In genomic region chr5:54279960-54280359, GRCh38 we compare ENCODE assay signal across 24 cellular contexts. TPM values are rescaled to one million over a fixed set of nuclear protein-coding genes. Genes with fewer than 3 reads are reported as not detected.
A peak's percentile ranks its signal among the peaks of the same experiment; 100 is the strongest.
DNase-seq lines count a peak whose midpoint lies in the region; ATAC-seq, FAIRE-seq and TF ChIP-seq lines count a peak whose summit lies in the region.
"Had no signal": no experiment of that assay in that cellular context is flagged by ENCODE, and none has a peak within 500 bp of the region (broad histone marks: within the 10 kb centered on the region; RNA-seq: fewer than 3 reads in every experiment).

No MANE protein-coding gene starts in this region.

- H2AK5ac ChIP-seq in trophoblast cell (ENCODE audit: low read length), result no peak overlapping the region

- no peak overlapping the region for H4K12ac ChIP-seq in trophoblast cell (ENCODE audit: low read depth, low read length)

- in situ Hi-C loops in K562 (cut with MboI), result no loop called here

- peaks cover 4% of the 10 kb centered on the region for H3K4me1 Mint-ChIP-seq in activated T-cell treated with anti-CD3 and anti-CD28 coated beads, Interleukin-2, amount 50 U/mL, for 72 hours (ENCODE audit: low read depth)
- peaks cover 18% of the 10 kb centered on the region for H3K4me1 Mint-ChIP-seq in endodermal cell
- H3K4me1 Mint-ChIP-seq in CD8-positive, alpha-beta T cell (ENCODE audit: low read depth), result peaks cover 9% of the 10 kb centered on the region
- H3K4me1 Mint-ChIP-seq: B cell had no signal

- H3K79me2 ChIP-seq in K562 (ENCODE audit: control insufficient read depth, insufficient read depth, low read length) (peaks cover 95% of the 10 kb centered on the region), trophoblast cell (ENCODE audit: control insufficient read depth, insufficient read depth, low read length, poor library complexity) (peaks cover 2% of the 10 kb centered on the region)

- H2BK5ac ChIP-seq in trophoblast cell (ENCODE audit: low read depth, low read length, poor library complexity), result no peak overlapping the region

- H2AFZ ChIP-seq in K562 (ENCODE audit: low read depth, low read length), result no peak overlapping the region
- no peak overlapping the region for H2AFZ ChIP-seq in trophoblast cell (ENCODE audit: insufficient read depth, low read length, poor library complexity)

- peak overlapping the region; percentile 71 for H3K4ac ChIP-seq in trophoblast cell (ENCODE audit: low read depth, low read length)

- H3K27me3 ChIP-seq in K562 (ENCODE audit: control insufficient read depth in 2 of 2, insufficient read depth in 2 of 2, low read length in 2 of 2) (no peaks in the 10 kb centered on the region), endodermal cell (ENCODE audit: control insufficient read depth, insufficient read depth, low read length, poor library complexity, severe bottlenecking) (no peaks in the 10 kb centered on the region), trophoblast cell (ENCODE audit: insufficient read depth, low read length) (no peaks in the 10 kb centered on the region)
- no peaks in the 10 kb centered on the region for H3K27me3 ChIP-seq in CD8-positive, alpha-beta T cell (ENCODE audit: insufficient read depth, low read length)
- H3K27me3 ChIP-seq: BLaER1 treated with 17β-estradiol and CSF1 and Interleukin-3, amounts not matched to agents 10 nM and 100 nM had no signal

- H3K36me3 Mint-ChIP-seq in activated T-cell treated with anti-CD3 and anti-CD28 coated beads, Interleukin-2, amount 50 U/mL, for 72 hours (ENCODE audit: insufficient read depth in 2 of 2), result peaks cover 2% of the 10 kb centered on the region in 2 donors
- peaks cover 5% of the 10 kb centered on the region for H3K36me3 Mint-ChIP-seq in endodermal cell (ENCODE audit: low read depth)
- H3K36me3 Mint-ChIP-seq in CD8-positive, alpha-beta T cell, result peaks cover 33% of the 10 kb centered on the region

- no peak overlapping the region for H3K4me3 ChIP-seq in K562
- H3K4me3 ChIP-seq in endodermal cell (ENCODE audit: low read length), result no peak overlapping the region
- H3K4me3 ChIP-seq in trophoblast cell (ENCODE audit: low read depth, low read length), result peak overlapping the region; percentile 55
- no peak overlapping the region for H3K4me3 ChIP-seq in CD8-positive, alpha-beta T cell (ENCODE audit: low read depth, low read length)
- H3K4me3 ChIP-seq: A549; BLaER1 treated with 17β-estradiol and CSF1 and Interleukin-3, amounts not matched to agents 10 nM and 100 nM had no signal

- CTCF ChIA-PET in K562 (lab: Yijun Ruan, JAX; ENCODE audit: low intra/inter-chr PET ratio), result no interaction called here
- CTCF ChIA-PET in CD8-positive, alpha-beta T cell (lab: Charles Lee), result interaction anchor here (1.6 kb wide), 1 partner anchor 24 kb away, joined by 3 read pairs; no protein-coding TSS in a partner anchor

- TF ChIP-seq POLR2A in K562 (conservative IDR thresholded peaks at IDR 0.05), result no peak

- H4K8ac ChIP-seq in trophoblast cell (ENCODE audit: low read depth, low read length), result no peak overlapping the region

- no peaks in the 10 kb centered on the region for H3K9me1 ChIP-seq in K562 (ENCODE audit: control insufficient read depth, insufficient read depth, low read length)

- TF ChIP-seq EP300 in K562 (IDR thresholded peaks at IDR 0.05; ENCODE audit: low read length), result no peak

- WGBS in K562 (ENCODE audit: insufficient coverage, low coverage, missing lambda C conversion rate), result 89% methylated on average over 1 of the region's 3 CpGs
- 61 to 100% methylated on average over 2 to 3 of the region's 3 CpGs for WGBS in endodermal cell (ENCODE audit: insufficient coverage in 1 of 2, insufficient read length in 1 of 2), 2 experiments
- WGBS in trophoblast cell (ENCODE audit: extremely low coverage, insufficient coverage, insufficient read length), result no CpG with 5 or more reads among the region's 3 CpGs

- H3K23ac ChIP-seq in trophoblast cell (ENCODE audit: low read length), result no peak overlapping the region

- H3K4me2 ChIP-seq in K562 (ENCODE audit: insufficient read depth, low read length) (peak overlapping the region; percentile 46; the same call in 1 of the 2 replicates), trophoblast cell (ENCODE audit: low read length) (no peak overlapping the region)
- H3K4me2 ChIP-seq: A549; BLaER1 treated with 17β-estradiol and CSF1 and Interleukin-3, amounts not matched to agents 10 nM and 100 nM had no signal

- no peak overlapping the region for H4K91ac ChIP-seq in trophoblast cell (ENCODE audit: low read depth, low read length)

- no peak for ATAC-seq in activated T-cell treated with anti-CD3 and anti-CD28 coated beads, Interleukin-2, amount 50 U/mL, for 72 hours (replicated peaks in 1 of 2)
- no peak; the same call in 2 of the 3 replicates for ATAC-seq in K562
- ATAC-seq in CD8-positive, alpha-beta T cell, result no peak
- ATAC-seq in omental fat pad (ENCODE audit: low FRiP score), result no peak
- ATAC-seq: A549 had no signal

- H3K14ac ChIP-seq in trophoblast cell (ENCODE audit: low read length), result no peak overlapping the region

- DNase-seq in activated T-cell treated with anti-CD3 and anti-CD28 coated beads, Interleukin-2, amount 50 U/mL, for 72 hours, result no peak
- no peak for DNase-seq in activated T-cell treated with anti-CD3 and anti-CD28 coated beads for 4 hours
- no peak for DNase-seq in K562 (ENCODE audit: extremely low read depth in 1 of 4, low spot score in 3 of 4)
- DNase-seq in endodermal cell, result no peak
- no peak for DNase-seq in trophoblast cell
- DNase-seq in CD8-positive, alpha-beta T cell, result no peak
- no peak for DNase-seq in omental fat pad (ENCODE audit: low spot score)
- no peak for DNase-seq in HTR-8/SVneo (ENCODE audit: insufficient read length, low spot score)
- DNase-seq: AML-193; Calu3; CD4-positive, alpha-beta T cell; CD8-positive, alpha-beta memory T cell; COR-L47; DMS79 treated with DMSO at 0.1 percent for 48 hours; GF-D8 had no signal

- H3K9me3 Mint-ChIP-seq in activated T-cell treated with anti-CD3 and anti-CD28 coated beads, Interleukin-2, amount 50 U/mL, for 72 hours, result no peaks in the 10 kb centered on the region
- H3K9me3 Mint-ChIP-seq in endodermal cell, result peaks cover 3% of the 10 kb centered on the region
- peaks cover 4% of the 10 kb centered on the region for H3K9me3 Mint-ChIP-seq in CD8-positive, alpha-beta T cell
- H3K9me3 Mint-ChIP-seq: CD8-positive, alpha-beta memory T cell had no signal

- BruUV-seq in K562 (replicated peaks; lab: Mats Ljungman, UMichigan), result no TSS peak

- peak overlapping the region; percentile 13 for H2BK12ac ChIP-seq in trophoblast cell (ENCODE audit: low read length)

- POLR2A ChIA-PET in K562 (lab: Yijun Ruan, JAX), result interaction anchor here (0.6 to 1.4 kb wide), 3 partner anchors 31 to 736 kb away, joined by 3 to 7 read pairs (median 3); partner anchors contain the start of gene ARL15
- POLR2A ChIA-PET in CD8-positive, alpha-beta T cell (lab: Charles Lee), result no interaction called here

- H3K27me3 Mint-ChIP-seq in activated T-cell treated with anti-CD3 and anti-CD28 coated beads, Interleukin-2, amount 50 U/mL, for 72 hours (ENCODE audit: low read depth), result no peaks in the 10 kb centered on the region
- no peaks in the 10 kb centered on the region for H3K27me3 Mint-ChIP-seq in endodermal cell (ENCODE audit: insufficient read depth)
- no peaks in the 10 kb centered on the region for H3K27me3 Mint-ChIP-seq in CD8-positive, alpha-beta T cell (ENCODE audit: low read depth)
- H3K27me3 Mint-ChIP-seq: B cell; CD4-positive, alpha-beta T cell; CD8-positive, alpha-beta memory T cell had no signal

- TF ChIP-seq RAD21 in K562 (CRISPR knock-in tag; conservative IDR thresholded peaks at IDR 0.05 in 1 of 2, IDR thresholded peaks at IDR 0.05 in 1 of 2), result no peak

- FAIRE-seq in K562 (lab: Jason Lieb, UNC) (no peak), HTR-8/SVneo (lab: Jason Lieb, UNC) (no peak)
- FAIRE-seq: A549, D721Med, G401.6, GM12891, GM19239 had no signal

- intact Hi-C loops in K562 (cut with micrococcal nuclease), result no loop called here
- intact Hi-C loops in CD8-positive, alpha-beta T cell (cut with DNase I, micrococcal nuclease), result no loop called here

- TF ChIP-seq CTCF in K562 (IDR thresholded peaks at IDR 0.05 in 2 of 3, conservative IDR thresholded peaks at IDR 0.05 in 1 of 3; ENCODE audit: insufficient read depth in 2 of 3, low read depth in 1 of 3, low read length in 3 of 3) (no peak), endodermal cell (conservative IDR thresholded peaks at IDR 0.05) (no peak), omental fat pad (IDR thresholded peaks at IDR 0.05) (no peak)
- TF ChIP-seq CTCF in CD8-positive, alpha-beta T cell (IDR thresholded peaks at IDR 0.05), result no peak

- peaks cover 4 to 25% of the 10 kb centered on the region in 2 experiments for H3K4me1 ChIP-seq in K562 (replicated peaks in 1 of 2; ENCODE audit: control insufficient read depth in 2 of 2, insufficient read depth in 2 of 2, low read length in 2 of 2)
- peaks cover 10% of the 10 kb centered on the region for H3K4me1 ChIP-seq in endodermal cell (ENCODE audit: control insufficient read depth, insufficient read depth, low read length)
- H3K4me1 ChIP-seq in trophoblast cell (ENCODE audit: control insufficient read depth in 1 of 2, insufficient read depth in 2 of 2, low read length in 2 of 2), result peaks cover 0 to 5% of the 10 kb centered on the region in 2 experiments
- no peaks in the 10 kb centered on the region for H3K4me1 ChIP-seq in CD8-positive, alpha-beta T cell (ENCODE audit: insufficient read depth, low read length)
- H3K4me1 ChIP-seq: A549; BLaER1 treated with 17β-estradiol and CSF1 and Interleukin-3, amounts not matched to agents 10 nM and 100 nM had no signal

- H3K18ac ChIP-seq in trophoblast cell (ENCODE audit: low read length), result no peak overlapping the region

- H3K27ac ChIP-seq in K562 (ENCODE audit: extremely low read depth, low read depth, low read length) (peak overlapping the region; percentile 50; the same call in 2 of the 3 replicates), endodermal cell (ENCODE audit: low read depth, low read length) (no peak overlapping the region), trophoblast cell (ENCODE audit: low read depth, low read length) (no peak overlapping the region)
- H3K27ac ChIP-seq in CD8-positive, alpha-beta T cell (ENCODE audit: low read depth, low read length), result no peak overlapping the region
- H3K27ac ChIP-seq: 22Rv1; A549; BLaER1 treated with 17β-estradiol and CSF1 and Interleukin-3, amounts not matched to agents 10 nM and 100 nM; C4-2B had no signal

- H2BK120ac ChIP-seq in trophoblast cell (ENCODE audit: insufficient read depth, low read length, poor library complexity), result no peak overlapping the region

- H3K27ac Mint-ChIP-seq in activated T-cell treated with anti-CD3 and anti-CD28 coated beads, Interleukin-2, amount 50 U/mL, for 72 hours, result peak overlapping the region; percentile 55
- peak overlapping the region; percentile 11 for H3K27ac Mint-ChIP-seq in endodermal cell
- H3K27ac Mint-ChIP-seq in CD8-positive, alpha-beta T cell, result no peak overlapping the region
- H3K27ac Mint-ChIP-seq: B cell; CD4-positive, alpha-beta T cell had no signal

- H4K20me1 ChIP-seq in K562 (replicated peaks; ENCODE audit: control insufficient read depth, insufficient read depth, low read length), result no peaks in the 10 kb centered on the region

- no peak overlapping the region for H3K9ac ChIP-seq in K562 (ENCODE audit: insufficient read depth in 1 of 2, low read depth in 2 of 2, low read length in 2 of 2)
- H3K9ac ChIP-seq in endodermal cell (ENCODE audit: extremely low read depth, low read length, poor library complexity, severe bottlenecking), result no peak overlapping the region
- no peak overlapping the region for H3K9ac ChIP-seq in trophoblast cell (ENCODE audit: low read length)
- H3K9ac ChIP-seq: BLaER1 treated with 17β-estradiol and CSF1 and Interleukin-3, amounts not matched to agents 10 nM and 100 nM had no signal

- H3K36me3 ChIP-seq in K562 (ENCODE audit: control insufficient read depth, insufficient read depth, low read length) (peaks cover 37% of the 10 kb centered on the region), endodermal cell (ENCODE audit: control insufficient read depth, insufficient read depth, low read length) (no peaks in the 10 kb centered on the region), trophoblast cell (ENCODE audit: control insufficient read depth in 1 of 2, insufficient read depth in 2 of 2, low read length in 2 of 2) (peaks cover 2 to 3% of the 10 kb centered on the region in 2 experiments)
- no peaks in the 10 kb centered on the region for H3K36me3 ChIP-seq in CD8-positive, alpha-beta T cell (ENCODE audit: insufficient read depth, low read length)

- no peaks in the 10 kb centered on the region for H3K79me1 ChIP-seq in trophoblast cell (ENCODE audit: low read length)

- H3K9me3 ChIP-seq in K562 (replicated peaks; ENCODE audit: control insufficient read depth, insufficient read depth, low read depth, low read length) (no peaks in the 10 kb centered on the region; the same call in 1 of the 2 replicates), endodermal cell (ENCODE audit: control insufficient read depth, low read length) (peaks cover 11% of the 10 kb centered on the region), trophoblast cell (ENCODE audit: insufficient read depth, low read depth, low read length) (no peaks in the 10 kb centered on the region)
- no peaks in the 10 kb centered on the region for H3K9me3 ChIP-seq in CD8-positive, alpha-beta T cell (ENCODE audit: low read length)
- H3K9me3 ChIP-seq: A549 had no signal

- no peak overlapping the region for H3K4me3 Mint-ChIP-seq in activated T-cell treated with anti-CD3 and anti-CD28 coated beads, Interleukin-2, amount 50 U/mL, for 72 hours
- H3K4me3 Mint-ChIP-seq in endodermal cell, result no peak overlapping the region
- H3K4me3 Mint-ChIP-seq in CD8-positive, alpha-beta T cell, result no peak overlapping the region
- H3K4me3 Mint-ChIP-seq: B cell; CD4-positive, alpha-beta T cell; CD8-positive, alpha-beta memory T cell had no signal

RNA-seq across cellular contexts. Expression of gene ARL15, which starts 30.4 kb away (rescaled TPM):
- 1 to 10 TPM; 7.8 to 8.3 TPM for total RNA-seq in activated T-cell treated with anti-CD3 and anti-CD28 coated beads, Interleukin-2, amount 50 U/mL, for 72 hours
- 218 and 235 TPM in 2 replicates for total RNA-seq in K562 (2011; cell fraction: chromatin; rRNA removed; ENCODE audit: low replicate concordance)
- total RNA-seq in K562 (2011; cell fraction: nucleolus; rRNA removed), result 124 and 166 TPM in 2 replicates
- 179 and 212 TPM in 2 replicates for total RNA-seq in K562 (2011; cell fraction: nucleoplasm; rRNA removed)
- total RNA-seq in K562 (2014; rRNA removed) (45.9 and 46.7 TPM in 2 replicates), K562 (2014; rRNA removed; fragmentation: Illumina TruSeq; extraction: Trizol) (64.0 and 71.2 TPM in 2 replicates), K562 (2015; rRNA removed; fragmentation: Illumina TruSeq; extraction: Trizol) (40.0 and 46.1 TPM in 2 replicates), K562 (2021) (54.1 and 58.7 TPM in 2 replicates), endodermal cell (10 to 100 TPM; 23.3 to 24.0 TPM), omental fat pad (10 to 100 TPM; 18.9 to 39.2 (median 29.9) TPM)
- polyA plus RNA-seq in K562 (2011; rRNA removed) (59.5 and 60.1 TPM in 2 replicates), K562 (2014; fragmentation: Illumina TruSeq; extraction: Trizol) (71.8 and 80.4 TPM in 2 replicates), K562 (2014; fragmentation: Nextera tagmentation; extraction: Ambion mirVana) (10 to 100 TPM; 18.5 to 22.4 TPM), K562 (2014; rRNA removed) (57.0 and 60.0 TPM in 2 replicates)
- polyA plus RNA-seq in K562 (2011; cell fraction: cytosol; rRNA removed), result 24.8 and 46.7 TPM in 2 replicates
- polyA plus RNA-seq in K562 (2011; cell fraction: nucleus; rRNA removed), result 29.3 and 46.0 TPM in 2 replicates
- 45.4 and 47.0 TPM in 2 replicates for polyA plus RNA-seq in K562 (2012)
- polyA minus RNA-seq in K562 (2011; rRNA and poly(A)+ RNA removed), result 135 and 180 TPM in 2 replicates
- 39.2 and 48.3 TPM in 2 replicates for polyA minus RNA-seq in K562 (2011; cell fraction: cytosol; rRNA and poly(A)+ RNA removed)
- polyA minus RNA-seq in K562 (2011; cell fraction: nucleus; rRNA and poly(A)+ RNA removed), result 201 and 315 TPM in 2 replicates
- 24.2 TPM for polyA plus RNA-seq in endodermal cell (2013, experiment 1 of 2)
- polyA plus RNA-seq in endodermal cell (2013, experiment 2 of 2), result 19.3 TPM
- 21.9 and 22.3 TPM in 2 replicates for polyA plus RNA-seq in trophoblast cell (2013)
- 1 to 10 TPM; 7.4 to 7.5 TPM for total RNA-seq in CD8-positive, alpha-beta T cell
